In the genomic region with DNA sequence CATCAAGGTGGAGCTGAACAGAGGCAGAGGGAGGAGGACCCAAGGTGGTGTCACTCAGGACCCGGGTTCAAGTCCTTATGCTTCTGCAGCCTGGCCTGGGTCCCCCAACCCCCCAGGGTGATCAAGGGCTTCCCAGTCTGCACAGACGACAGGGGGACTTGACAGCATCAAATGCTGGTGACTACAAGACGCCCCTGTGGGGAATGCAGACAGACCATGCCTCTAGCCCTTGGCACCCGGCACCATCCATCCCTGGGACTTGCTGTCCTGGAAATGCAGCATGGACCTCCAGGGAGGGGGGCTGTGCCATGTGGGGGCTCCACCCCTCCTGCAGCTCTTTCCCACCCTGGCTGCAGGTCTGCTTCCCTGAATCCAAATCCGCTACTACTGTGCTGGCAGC, we compare ENCODE assay signal across 15 cellular contexts. TPM values are rescaled to one million over a fixed set of nuclear protein-coding genes. Genes with fewer than 3 reads are reported as not detected.
"Had no signal": no experiment of that assay in that cellular context is flagged by ENCODE, and none has a peak within 500 bp of the region (broad histone marks: within the 10 kb centered on the region; RNA-seq: fewer than 3 reads in every experiment).

No MANE protein-coding gene starts in this region.

RNA-seq across cellular contexts. Expression of gene GGTLC1, which starts 7.1 kb away (rescaled TPM):
- total RNA-seq: activated CD4-positive, alpha-beta memory T cell treated with anti-CD3 and anti-CD28 coated beads for 36 hours; activated CD4-positive, alpha-beta T cell treated with anti-CD3 and anti-CD28 coated beads for 36 hours; activated CD4-positive, alpha-beta T cell treated with anti-CD3 and anti-CD28 coated beads, Interleukin-2, amount 10 ng/mL, durations not matched to agents 24 days and 14 days; activated T-cell treated with anti-CD3 and anti-CD28 coated beads, Interleukin-2, amount 50 U/mL, for 72 hours; astrocyte; chondrocyte; dermis blood vessel endothelial cell; endothelial cell of umbilical vein; esophagus squamous epithelium; fibroblast of lung; fibroblast of villous mesenchyme; gastroesophageal sphincter; glomerular endothelial cell; T-helper 17 cell had no signal
- polyA plus RNA-seq: endothelial cell of umbilical vein, esophagus, fibroblast of lung had no signal
